Comparison of ENCODE assay signal across 11 cellular contexts in the genomic region with DNA sequence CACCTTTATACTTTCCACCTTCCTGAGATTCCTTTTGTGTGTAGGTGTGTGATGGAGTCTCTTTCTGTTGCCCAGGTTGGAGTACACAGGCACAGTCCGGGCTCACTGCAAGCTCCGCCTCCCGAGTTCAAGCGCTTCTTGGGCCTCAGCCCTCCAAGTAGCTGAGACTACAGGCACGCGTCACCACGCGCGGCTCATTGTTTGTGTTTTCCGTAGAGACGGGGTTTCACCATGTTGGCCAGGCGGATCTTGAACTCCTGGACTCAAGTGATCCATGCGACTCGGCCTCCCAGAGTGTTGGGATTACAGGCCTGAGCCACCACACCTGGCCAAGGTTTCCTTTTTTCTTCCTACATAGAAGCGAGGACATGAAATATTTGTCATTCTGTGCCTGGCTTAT. TPM values are rescaled to one million over a fixed set of nuclear protein-coding genes. Genes with fewer than 3 reads are reported as not detected.
"Had no signal": no experiment of that assay in that cellular context is flagged by ENCODE, and none has a peak within 500 bp of the region (broad histone marks: within the 10 kb centered on the region; RNA-seq: fewer than 3 reads in every experiment).

No MANE protein-coding gene starts in this region.

RNA-seq across cellular contexts. Expression of a gene that starts 44.0 kb away (rescaled TPM):
- total RNA-seq: stomach, subcutaneous adipose tissue, suprapubic skin, temporal lobe, thoracic aorta, tibial nerve, ureter, urinary bladder had no signal

RNA-seq across cellular contexts. Expression of a gene that starts 47.2 kb away (rescaled TPM):
- total RNA-seq: stomach, subcutaneous adipose tissue, suprapubic skin, temporal lobe, thoracic aorta, thyroid gland, ureter, urinary bladder, uterus, vagina had no signal
- polyA plus RNA-seq: stomach, urinary bladder had no signal
